8 cellular contexts compared by ENCODE assay signal in genomic region chr16:53892155-53892554, GRCh38.
DNase-seq lines count a peak whose midpoint lies in the region; ATAC-seq and TF ChIP-seq lines count a peak whose summit lies in the region.

No MANE protein-coding gene starts in this region.

- no peak overlapping the region for H2AFZ ChIP-seq in osteoblast (ENCODE audit: low read length)

- no peak overlapping the region for H3K4me3 ChIP-seq in foreskin fibroblast (ENCODE audit: low read depth in 1 of 2, low read length in 2 of 2)
- H3K4me3 ChIP-seq in osteoblast (ENCODE audit: insufficient read depth, low read length) = no peak overlapping the region

- H3K27me3 ChIP-seq in osteoblast (ENCODE audit: insufficient read depth, low read length) = no peaks in the 10 kb centered on the region

- H3K36me3 ChIP-seq in osteoblast (ENCODE audit: insufficient read depth, low read length) = peaks cover 8% of the 10 kb centered on the region

- DNase-seq in COLO668 (lab: John Stamatoyannopoulos, UW; ENCODE audit: unreplicated experiment) (peak; percentile 46), HCEC 1CT (peak; percentile 55), NCI-H82 (lab: John Stamatoyannopoulos, UW) (peak; percentile 53), activated T-cell treated with anti-CD3 and anti-CD28 coated beads for 48 hours (ENCODE audit: low read depth) (peak; percentile 25), foreskin fibroblast (peak; percentile 45 to 82), osteoblast (ENCODE audit: insufficient read length, low spot score, missing footprints) (peak; percentile 43)
- no peak for DNase-seq in effector CD8-positive, alpha-beta T cell (lab: John Stamatoyannopoulos, UW)

- H4K20me1 ChIP-seq in osteoblast (ENCODE audit: insufficient read depth, low read length) = no peaks in the 10 kb centered on the region

- peak; percentile 58 for TF ChIP-seq CTCF in foreskin fibroblast (IDR thresholded peaks at IDR 0.05; ENCODE audit: low read depth, low read length)
- TF ChIP-seq CTCF in osteoblast (IDR thresholded peaks at IDR 0.05; ENCODE audit: extremely low read depth, low read depth, low read length) = peak; percentile 80

- no peaks in the 10 kb centered on the region for H3K9me3 ChIP-seq in osteoblast (ENCODE audit: low read depth, low read length)

- H3K79me2 ChIP-seq in osteoblast (ENCODE audit: insufficient read depth, low read length) = peaks cover 2% of the 10 kb centered on the region

- no peak for ATAC-seq in HG03045 (IDR thresholded peaks at IDR 0.05; ENCODE audit: unreplicated experiment)

- H3K4me1 ChIP-seq in osteoblast (ENCODE audit: insufficient read depth, low read length) = peaks cover 33% of the 10 kb centered on the region

- H3K27ac ChIP-seq in osteoblast (ENCODE audit: low read depth, low read length) = peak overlapping the region; percentile 46

- H3K4me2 ChIP-seq in osteoblast (ENCODE audit: insufficient read depth, low read length) = peak overlapping the region; percentile 63
